ENCODE assay signal across 8 cellular contexts in the genomic region with DNA sequence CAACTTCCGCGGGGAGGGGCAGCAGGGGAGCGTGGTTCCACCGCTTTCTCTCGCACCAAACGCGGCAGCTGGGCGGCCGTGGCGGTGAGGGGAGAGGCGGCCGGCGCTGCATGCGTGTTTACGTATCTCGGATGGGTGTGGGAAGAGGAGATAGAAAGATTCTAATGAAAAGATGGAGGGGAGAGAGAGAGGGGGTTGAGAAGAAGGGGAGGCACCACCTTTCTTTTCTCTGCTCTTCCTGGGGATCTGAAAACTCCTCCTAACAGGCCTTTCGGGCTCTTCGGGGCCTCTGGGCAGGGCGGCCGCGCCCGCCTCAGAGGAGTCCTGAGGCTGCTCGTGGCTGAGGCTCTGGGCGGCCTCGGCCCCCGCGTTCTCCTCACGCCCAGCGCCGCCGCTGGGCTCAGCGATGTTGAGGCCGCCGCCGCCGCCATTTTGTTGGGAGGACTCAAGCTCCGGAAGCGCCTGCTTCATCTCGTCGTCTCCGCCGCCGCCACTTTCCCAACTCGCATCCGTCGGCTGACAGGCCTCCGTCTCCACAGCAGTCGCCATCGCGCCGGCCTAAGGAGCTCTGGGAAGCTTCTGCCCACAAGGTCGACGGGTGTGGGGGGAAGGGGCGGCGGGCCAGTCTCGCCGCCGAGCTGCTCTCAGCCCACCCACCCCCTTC. TPM values are rescaled to one million over a fixed set of nuclear protein-coding genes. Genes with fewer than 3 reads are reported as not detected.
DNase-seq lines count a peak whose midpoint lies in the region; ATAC-seq, FAIRE-seq and TF ChIP-seq lines count a peak whose summit lies in the region.

No MANE protein-coding gene starts in this region.

- TF ChIP-seq POLR2A in GM10847 (IDR thresholded peaks at IDR 0.05; ENCODE audit: extremely low read depth, insufficient read length) (peak; percentile 50), NB4 (IDR thresholded peaks at IDR 0.05; ENCODE audit: extremely low read depth, insufficient read length) (peak; percentile 49)

- peaks cover 9% of the 10 kb centered on the region for H3K9me3 Mint-ChIP-seq in T-helper 1 cell treated with Interleukin-12 subunit alpha and Interleukin-12 subunit beta and Interleukin-4 antibody, amounts not matched to agents 30 μg/mL and 1 μg/mL, for 36 hours

- no peaks in the 10 kb centered on the region for H3K27me3 ChIP-seq in psoas muscle (ENCODE audit: insufficient read depth in 3 of 3, low read length in 2 of 3)

- no peaks in the 10 kb centered on the region for H3K36me3 ChIP-seq in psoas muscle (ENCODE audit: insufficient read depth in 1 of 2, low read depth in 1 of 2)

- peaks cover 39% of the 10 kb centered on the region for H3K36me3 Mint-ChIP-seq in T-helper 1 cell treated with Interleukin-12 subunit alpha and Interleukin-12 subunit beta and Interleukin-4 antibody, amounts not matched to agents 30 μg/mL and 1 μg/mL, for 36 hours (ENCODE audit: low read depth)

- WGBS in psoas muscle, 3 donors, result 0 to 1% (median 1%) methylated on average over 49 to 58 of the region's 58 CpGs

- H3K4me3 Mint-ChIP-seq in T-helper 1 cell treated with Interleukin-12 subunit alpha and Interleukin-12 subunit beta and Interleukin-4 antibody, amounts not matched to agents 30 μg/mL and 1 μg/mL, for 36 hours, result peak overlapping the region; percentile 95

- H3K4me3 ChIP-seq in HFF-Myc (replicated peaks; ENCODE audit: low read depth, low read length) (peak overlapping the region; percentile 54), NB4 (ENCODE audit: low read depth, low read length) (peak overlapping the region; percentile 89), psoas muscle (peak overlapping the region; percentile 97)

- peak; percentile 59 for FAIRE-seq in urothelium cell line (lab: Jason Lieb, UNC)

- peaks cover 31% of the 10 kb centered on the region for H3K4me1 Mint-ChIP-seq in T-helper 1 cell treated with Interleukin-12 subunit alpha and Interleukin-12 subunit beta and Interleukin-4 antibody, amounts not matched to agents 30 μg/mL and 1 μg/mL, for 36 hours (ENCODE audit: low read depth)

- TF ChIP-seq CTCF in HFF-Myc (IDR thresholded peaks at IDR 0.05; ENCODE audit: low read depth, low read length, missing control alignments) (no peak), NB4 (IDR thresholded peaks at IDR 0.05; ENCODE audit: low read depth, low read length) (no peak), psoas muscle (IDR thresholded peaks at IDR 0.05) (no peak)

- peak overlapping the region; percentile 99 for H3K27ac ChIP-seq in psoas muscle

- H3K9me3 ChIP-seq in psoas muscle, result no peaks in the 10 kb centered on the region

- peaks cover 17% of the 10 kb centered on the region for H3K4me1 ChIP-seq in psoas muscle

- peak overlapping the region; percentile 96 for H3K27ac Mint-ChIP-seq in T-helper 1 cell treated with Interleukin-12 subunit alpha and Interleukin-12 subunit beta and Interleukin-4 antibody, amounts not matched to agents 30 μg/mL and 1 μg/mL, for 36 hours

- intact Hi-C loops in left ventricle myocardium superior (cut with micrococcal nuclease) (no loop called here), psoas muscle (cut with DNase I) (no loop called here)

- H3K27me3 Mint-ChIP-seq in T-helper 1 cell treated with Interleukin-12 subunit alpha and Interleukin-12 subunit beta and Interleukin-4 antibody, amounts not matched to agents 30 μg/mL and 1 μg/mL, for 36 hours (ENCODE audit: low read depth), result no peaks in the 10 kb centered on the region

- peak; percentile 30 for DNase-seq in HFF-Myc (ENCODE audit: extremely low read depth, low read depth)
- DNase-seq in NB4 (ENCODE audit: low read depth), result peak; percentile 85
- DNase-seq in amygdala (lab: John Stamatoyannopoulos, UW), result peak in 50 of 56 donors; percentile 20 to 82 (median 62)
- DNase-seq in left ventricle myocardium superior, result peak; percentile 82
- DNase-seq in psoas muscle, result peak; percentile 73 to 82
- peak; percentile 69 for DNase-seq in urothelium cell line (ENCODE audit: low spot score)

- peak; percentile 83 for ATAC-seq in left ventricle myocardium superior
- ATAC-seq in psoas muscle, result peak; percentile 79 to 89 (median 80)

RNA-seq across cellular contexts. Expression of gene TASOR, which starts 0.5 kb away (rescaled TPM):
- total RNA-seq in left ventricle myocardium superior, result 23.2 TPM
- 10 to 100 TPM; 12.2 to 22.4 (median 18.0) TPM for total RNA-seq in psoas muscle
- polyA plus RNA-seq in psoas muscle, result 10 to 100 TPM in 1 of 3 donors, 1 to 10 TPM in 2; 6.3 to 16.9 (median 6.7) TPM

Comparison
In these comparisons a context has a peak if more than half of its experiments do, and no peak if none do; other contexts are left out.
1. Peak in every context shown above with its lines: DNase-seq, ATAC-seq, H3K4me3 ChIP-seq and H3K27ac ChIP-seq.
2. DNase-seq: peak in every context shown above with its lines; median percentile 85 in NB4; 82 in left ventricle myocardium superior; 78 in psoas muscle; 69 in urothelium cell line; 62 in amygdala; 30 in HFF-Myc.